2 cellular contexts compared by ENCODE assay signal in the genomic region with DNA sequence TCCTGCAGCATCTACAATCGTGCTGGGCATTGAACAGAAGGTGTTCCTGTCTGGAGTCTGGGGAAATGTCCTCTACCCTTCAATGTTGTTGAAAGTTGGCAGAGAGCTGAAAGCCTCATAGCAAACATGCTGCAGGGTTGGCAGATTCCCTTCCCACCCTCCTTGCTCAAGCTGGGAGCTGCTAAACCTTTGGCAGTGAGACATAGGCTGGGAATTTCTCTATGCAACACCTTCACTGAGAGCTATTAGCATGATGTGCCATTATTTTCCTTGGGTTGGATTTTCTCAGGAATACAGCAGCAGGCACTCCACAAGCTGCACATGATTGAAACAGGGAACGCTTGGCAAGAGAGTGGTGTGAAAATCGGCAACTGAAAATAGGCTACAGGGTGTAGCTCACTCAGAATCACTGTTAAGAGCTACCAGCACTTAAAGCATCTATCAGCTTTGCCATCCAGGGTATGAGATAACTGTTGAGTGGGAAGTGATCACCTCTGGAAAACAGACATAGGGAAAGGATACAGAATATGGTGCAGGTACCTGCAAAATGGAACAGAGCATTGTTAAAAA.
TF ChIP-seq lines count a peak whose summit lies in the region.

No MANE protein-coding gene starts in this region.

TF ChIP-seq in H1, 55 proteins besides CTCF, POLR2A, EP300 and RAD21:
- no peak for TF ChIP-seq CEBPB (IDR thresholded peaks at IDR 0.05; ENCODE audit: low read depth, low read length)
- no peak for TF ChIP-seq ZNF274 (IDR thresholded peaks at IDR 0.05; ENCODE audit: borderline replicate concordance, extremely low read depth, low read length)
- no peak for TF ChIP-seq SUZ12 (IDR thresholded peaks at IDR 0.05; ENCODE audit: low read length)
- TF ChIP-seq NRF1 (IDR thresholded peaks at IDR 0.05; ENCODE audit: low read depth, low read length), result no peak
- no peak for TF ChIP-seq RXRA (IDR thresholded peaks at IDR 0.05; ENCODE audit: insufficient read depth, low read depth, low read length)
- TF ChIP-seq, protein P1, sequence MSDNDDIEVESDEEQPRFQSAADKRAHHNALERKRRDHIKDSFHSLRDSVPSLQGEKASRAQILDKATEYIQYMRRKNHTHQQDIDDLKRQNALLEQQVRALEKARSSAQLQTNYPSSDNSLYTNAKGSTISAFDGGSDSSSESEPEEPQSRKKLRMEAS (IDR thresholded peaks at IDR 0.05), result no peak
- no peak for TF ChIP-seq NANOG (IDR thresholded peaks at IDR 0.05; ENCODE audit: insufficient read depth, low read depth, low read length, poor library complexity, severe bottlenecking)
- TF ChIP-seq, protein P2, sequence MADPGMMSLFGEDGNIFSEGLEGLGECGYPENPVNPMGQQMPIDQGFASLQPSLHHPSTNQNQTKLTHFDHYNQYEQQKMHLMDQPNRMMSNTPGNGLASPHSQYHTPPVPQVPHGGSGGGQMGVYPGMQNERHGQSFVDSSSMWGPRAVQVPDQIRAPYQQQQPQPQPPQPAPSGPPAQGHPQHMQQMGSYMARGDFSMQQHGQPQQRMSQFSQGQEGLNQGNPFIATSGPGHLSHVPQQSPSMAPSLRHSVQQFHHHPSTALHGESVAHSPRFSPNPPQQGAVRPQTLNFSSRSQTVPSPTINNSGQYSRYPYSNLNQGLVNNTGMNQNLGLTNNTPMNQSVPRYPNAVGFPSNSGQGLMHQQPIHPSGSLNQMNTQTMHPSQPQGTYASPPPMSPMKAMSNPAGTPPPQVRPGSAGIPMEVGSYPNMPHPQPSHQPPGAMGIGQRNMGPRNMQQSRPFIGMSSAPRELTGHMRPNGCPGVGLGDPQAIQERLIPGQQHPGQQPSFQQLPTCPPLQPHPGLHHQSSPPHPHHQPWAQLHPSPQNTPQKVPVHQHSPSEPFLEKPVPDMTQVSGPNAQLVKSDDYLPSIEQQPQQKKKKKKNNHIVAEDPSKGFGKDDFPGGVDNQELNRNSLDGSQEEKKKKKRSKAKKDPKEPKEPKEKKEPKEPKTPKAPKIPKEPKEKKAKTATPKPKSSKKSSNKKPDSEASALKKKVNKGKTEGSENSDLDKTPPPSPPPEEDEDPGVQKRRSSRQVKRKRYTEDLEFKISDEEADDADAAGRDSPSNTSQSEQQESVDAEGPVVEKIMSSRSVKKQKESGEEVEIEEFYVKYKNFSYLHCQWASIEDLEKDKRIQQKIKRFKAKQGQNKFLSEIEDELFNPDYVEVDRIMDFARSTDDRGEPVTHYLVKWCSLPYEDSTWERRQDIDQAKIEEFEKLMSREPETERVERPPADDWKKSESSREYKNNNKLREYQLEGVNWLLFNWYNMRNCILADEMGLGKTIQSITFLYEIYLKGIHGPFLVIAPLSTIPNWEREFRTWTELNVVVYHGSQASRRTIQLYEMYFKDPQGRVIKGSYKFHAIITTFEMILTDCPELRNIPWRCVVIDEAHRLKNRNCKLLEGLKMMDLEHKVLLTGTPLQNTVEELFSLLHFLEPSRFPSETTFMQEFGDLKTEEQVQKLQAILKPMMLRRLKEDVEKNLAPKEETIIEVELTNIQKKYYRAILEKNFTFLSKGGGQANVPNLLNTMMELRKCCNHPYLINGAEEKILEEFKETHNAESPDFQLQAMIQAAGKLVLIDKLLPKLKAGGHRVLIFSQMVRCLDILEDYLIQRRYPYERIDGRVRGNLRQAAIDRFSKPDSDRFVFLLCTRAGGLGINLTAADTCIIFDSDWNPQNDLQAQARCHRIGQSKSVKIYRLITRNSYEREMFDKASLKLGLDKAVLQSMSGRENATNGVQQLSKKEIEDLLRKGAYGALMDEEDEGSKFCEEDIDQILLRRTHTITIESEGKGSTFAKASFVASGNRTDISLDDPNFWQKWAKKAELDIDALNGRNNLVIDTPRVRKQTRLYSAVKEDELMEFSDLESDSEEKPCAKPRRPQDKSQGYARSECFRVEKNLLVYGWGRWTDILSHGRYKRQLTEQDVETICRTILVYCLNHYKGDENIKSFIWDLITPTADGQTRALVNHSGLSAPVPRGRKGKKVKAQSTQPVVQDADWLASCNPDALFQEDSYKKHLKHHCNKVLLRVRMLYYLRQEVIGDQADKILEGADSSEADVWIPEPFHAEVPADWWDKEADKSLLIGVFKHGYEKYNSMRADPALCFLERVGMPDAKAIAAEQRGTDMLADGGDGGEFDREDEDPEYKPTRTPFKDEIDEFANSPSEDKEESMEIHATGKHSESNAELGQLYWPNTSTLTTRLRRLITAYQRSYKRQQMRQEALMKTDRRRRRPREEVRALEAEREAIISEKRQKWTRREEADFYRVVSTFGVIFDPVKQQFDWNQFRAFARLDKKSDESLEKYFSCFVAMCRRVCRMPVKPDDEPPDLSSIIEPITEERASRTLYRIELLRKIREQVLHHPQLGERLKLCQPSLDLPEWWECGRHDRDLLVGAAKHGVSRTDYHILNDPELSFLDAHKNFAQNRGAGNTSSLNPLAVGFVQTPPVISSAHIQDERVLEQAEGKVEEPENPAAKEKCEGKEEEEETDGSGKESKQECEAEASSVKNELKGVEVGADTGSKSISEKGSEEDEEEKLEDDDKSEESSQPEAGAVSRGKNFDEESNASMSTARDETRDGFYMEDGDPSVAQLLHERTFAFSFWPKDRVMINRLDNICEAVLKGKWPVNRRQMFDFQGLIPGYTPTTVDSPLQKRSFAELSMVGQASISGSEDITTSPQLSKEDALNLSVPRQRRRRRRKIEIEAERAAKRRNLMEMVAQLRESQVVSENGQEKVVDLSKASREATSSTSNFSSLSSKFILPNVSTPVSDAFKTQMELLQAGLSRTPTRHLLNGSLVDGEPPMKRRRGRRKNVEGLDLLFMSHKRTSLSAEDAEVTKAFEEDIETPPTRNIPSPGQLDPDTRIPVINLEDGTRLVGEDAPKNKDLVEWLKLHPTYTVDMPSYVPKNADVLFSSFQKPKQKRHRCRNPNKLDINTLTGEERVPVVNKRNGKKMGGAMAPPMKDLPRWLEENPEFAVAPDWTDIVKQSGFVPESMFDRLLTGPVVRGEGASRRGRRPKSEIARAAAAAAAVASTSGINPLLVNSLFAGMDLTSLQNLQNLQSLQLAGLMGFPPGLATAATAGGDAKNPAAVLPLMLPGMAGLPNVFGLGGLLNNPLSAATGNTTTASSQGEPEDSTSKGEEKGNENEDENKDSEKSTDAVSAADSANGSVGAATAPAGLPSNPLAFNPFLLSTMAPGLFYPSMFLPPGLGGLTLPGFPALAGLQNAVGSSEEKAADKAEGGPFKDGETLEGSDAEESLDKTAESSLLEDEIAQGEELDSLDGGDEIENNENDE (IDR thresholded peaks at IDR 0.05; ENCODE audit: insufficient replicate concordance, low read length), result no peak

TF ChIP-seq in neural cell, 6 proteins besides CTCF, POLR2A, EP300 and RAD21:
- TF ChIP-seq MXI1 (conservative IDR thresholded peaks at IDR 0.05; ENCODE audit: poor library complexity, severe bottlenecking) (no peak), TAF1 (IDR thresholded peaks at IDR 0.05; ENCODE audit: low read depth) (no peak), EZH2 (IDR thresholded peaks at IDR 0.05; ENCODE audit: borderline replicate concordance, insufficient read depth, low read length, poor library complexity, severe bottlenecking) (no peak)
- TF ChIP-seq, protein P3, sequence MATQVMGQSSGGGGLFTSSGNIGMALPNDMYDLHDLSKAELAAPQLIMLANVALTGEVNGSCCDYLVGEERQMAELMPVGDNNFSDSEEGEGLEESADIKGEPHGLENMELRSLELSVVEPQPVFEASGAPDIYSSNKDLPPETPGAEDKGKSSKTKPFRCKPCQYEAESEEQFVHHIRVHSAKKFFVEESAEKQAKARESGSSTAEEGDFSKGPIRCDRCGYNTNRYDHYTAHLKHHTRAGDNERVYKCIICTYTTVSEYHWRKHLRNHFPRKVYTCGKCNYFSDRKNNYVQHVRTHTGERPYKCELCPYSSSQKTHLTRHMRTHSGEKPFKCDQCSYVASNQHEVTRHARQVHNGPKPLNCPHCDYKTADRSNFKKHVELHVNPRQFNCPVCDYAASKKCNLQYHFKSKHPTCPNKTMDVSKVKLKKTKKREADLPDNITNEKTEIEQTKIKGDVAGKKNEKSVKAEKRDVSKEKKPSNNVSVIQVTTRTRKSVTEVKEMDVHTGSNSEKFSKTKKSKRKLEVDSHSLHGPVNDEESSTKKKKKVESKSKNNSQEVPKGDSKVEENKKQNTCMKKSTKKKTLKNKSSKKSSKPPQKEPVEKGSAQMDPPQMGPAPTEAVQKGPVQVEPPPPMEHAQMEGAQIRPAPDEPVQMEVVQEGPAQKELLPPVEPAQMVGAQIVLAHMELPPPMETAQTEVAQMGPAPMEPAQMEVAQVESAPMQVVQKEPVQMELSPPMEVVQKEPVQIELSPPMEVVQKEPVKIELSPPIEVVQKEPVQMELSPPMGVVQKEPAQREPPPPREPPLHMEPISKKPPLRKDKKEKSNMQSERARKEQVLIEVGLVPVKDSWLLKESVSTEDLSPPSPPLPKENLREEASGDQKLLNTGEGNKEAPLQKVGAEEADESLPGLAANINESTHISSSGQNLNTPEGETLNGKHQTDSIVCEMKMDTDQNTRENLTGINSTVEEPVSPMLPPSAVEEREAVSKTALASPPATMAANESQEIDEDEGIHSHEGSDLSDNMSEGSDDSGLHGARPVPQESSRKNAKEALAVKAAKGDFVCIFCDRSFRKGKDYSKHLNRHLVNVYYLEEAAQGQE (IDR thresholded peaks at IDR 0.05; ENCODE audit: borderline replicate concordance), result peak; percentile 28
